In the genomic region with DNA sequence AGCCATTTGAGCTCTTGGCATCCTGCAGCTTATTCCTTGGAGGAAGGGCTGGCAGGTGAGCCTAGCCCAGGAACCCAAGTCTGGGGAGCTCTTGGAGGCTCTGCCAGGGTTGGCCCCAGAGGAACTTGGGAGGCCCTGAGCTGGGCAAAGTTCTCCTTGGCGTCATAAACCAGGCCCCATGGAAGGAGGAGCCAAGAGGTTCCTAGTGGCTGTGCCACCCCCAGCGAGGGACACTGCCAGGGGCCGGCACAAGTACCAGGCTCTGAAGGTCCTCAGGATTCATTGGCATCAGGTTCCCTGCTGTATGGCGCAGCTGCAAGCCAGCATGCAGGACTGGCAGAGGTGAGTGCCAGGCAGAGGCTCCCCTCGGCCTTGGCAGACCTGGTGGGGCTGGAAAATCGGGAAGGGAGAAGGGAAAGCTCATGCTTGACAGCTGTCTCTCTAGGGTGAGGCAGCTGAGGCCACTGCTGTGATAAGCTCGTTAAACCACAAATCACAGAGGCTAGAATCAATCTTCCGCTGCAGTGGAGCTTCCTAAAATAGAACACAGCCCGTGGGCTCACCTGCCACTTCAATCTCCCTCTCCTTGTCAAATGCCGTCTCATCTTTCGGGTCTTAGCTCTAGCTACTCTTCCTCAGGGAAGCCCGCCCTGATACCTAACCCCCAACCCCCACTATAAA, we compare ENCODE assay signal across 22 cellular contexts. TPM values are rescaled to one million over a fixed set of nuclear protein-coding genes. Genes with fewer than 3 reads are reported as not detected.
DNase-seq lines count a peak whose midpoint lies in the region; ATAC-seq, FAIRE-seq and TF ChIP-seq lines count a peak whose summit lies in the region.
"Had no signal": no experiment of that assay in that cellular context is flagged by ENCODE, and none has a peak within 500 bp of the region (broad histone marks: within the 10 kb centered on the region; RNA-seq: fewer than 3 reads in every experiment).

No MANE protein-coding gene starts in this region.

- H3K9me3 ChIP-seq in liver (ENCODE audit: control insufficient read depth in 4 of 4, low read length in 3 of 4) (no peaks in the 10 kb centered on the region), HepG2 (ENCODE audit: low read length) (no peaks in the 10 kb centered on the region), left ventricle myocardium inferior (replicated peaks) (no peaks in the 10 kb centered on the region), aorta (ENCODE audit: control insufficient read depth, low read length) (no peaks in the 10 kb centered on the region), breast epithelium (no peaks in the 10 kb centered on the region)

- POLR2A ChIA-PET in HepG2 (lab: Yijun Ruan, JAX): interaction anchor here (1.8 kb wide), 1 partner anchor 12 kb away, joined by 4 read pairs; no protein-coding TSS in a partner anchor

- BruUV-seq in HepG2 (replicated peaks; lab: Mats Ljungman, UMichigan): no TSS peak

- H3K4me1 ChIP-seq in liver (ENCODE audit: control insufficient read depth in 4 of 4, insufficient read depth in 4 of 4, low read length in 3 of 4): peaks cover 17 to 83% (median 65%) of the 10 kb centered on the region in 4 donors
- peaks cover 72% of the 10 kb centered on the region for H3K4me1 ChIP-seq in HepG2 (ENCODE audit: insufficient read depth, low read length)
- peaks cover 30% of the 10 kb centered on the region for H3K4me1 ChIP-seq in left ventricle myocardium inferior
- H3K4me1 ChIP-seq in aorta (ENCODE audit: control insufficient read depth in 1 of 2, insufficient read depth in 2 of 2, low read length in 2 of 2): peaks cover 0 to 3% of the 10 kb centered on the region in 2 donors
- H3K4me1 ChIP-seq in breast epithelium: peaks cover 0 to 8% of the 10 kb centered on the region in 2 donors

- no peak for FAIRE-seq in HepG2 (lab: Jason Lieb, UNC)

- H4K20me1 ChIP-seq in HepG2 (ENCODE audit: insufficient read depth, low read length): no peaks in the 10 kb centered on the region

- no peak overlapping the region for H2AFZ ChIP-seq in HepG2 (ENCODE audit: low read length)

- no peaks in the 10 kb centered on the region for H3K79me2 ChIP-seq in HepG2 (ENCODE audit: insufficient read depth, low read length)

- H3K27me3 ChIP-seq in liver (ENCODE audit: control insufficient read depth in 4 of 4, insufficient read depth in 4 of 4, low read length in 3 of 4): no peaks in the 10 kb centered on the region
- peaks cover 0 to 5% of the 10 kb centered on the region in 2 experiments; a peak in 2 of 5 replicates for H3K27me3 ChIP-seq in HepG2 (ENCODE audit: control insufficient read depth in 1 of 2, insufficient read depth in 2 of 2, low read length in 2 of 2)
- no peaks in the 10 kb centered on the region for H3K27me3 ChIP-seq in left ventricle myocardium inferior (ENCODE audit: low read depth)
- H3K27me3 ChIP-seq in aorta (ENCODE audit: control insufficient read depth in 1 of 2, insufficient read depth in 2 of 2, low read length in 1 of 2): no peaks in the 10 kb centered on the region
- no peaks in the 10 kb centered on the region for H3K27me3 ChIP-seq in breast epithelium

- no peak overlapping the region for H3K4me2 ChIP-seq in HepG2 (ENCODE audit: low read depth, low read length)

- TF ChIP-seq CTCF in liver (IDR thresholded peaks at IDR 0.05; ENCODE audit: low read depth, low read length, missing input control): no peak
- no peak for TF ChIP-seq CTCF in HepG2 (CRISPR knock-in tag; IDR thresholded peaks at IDR 0.05)
- TF ChIP-seq CTCF in left ventricle myocardium inferior (IDR thresholded peaks at IDR 0.05; ENCODE audit: borderline replicate concordance): no peak
- no peak for TF ChIP-seq CTCF in breast epithelium (IDR thresholded peaks at IDR 0.05)

- CTCF ChIA-PET in HepG2 (lab: Yijun Ruan, JAX; ENCODE audit: low intra/inter-chr PET ratio, low total read pairs): no interaction called here

- TF ChIP-seq POLR2A in HepG2 (IDR thresholded peaks at IDR 0.05; ENCODE audit: insufficient read depth in 1 of 2, low read depth in 2 of 2, low read length in 2 of 2): no peak
- no peak for TF ChIP-seq POLR2A in breast epithelium (IDR thresholded peaks at IDR 0.05)

- WGBS in liver: 51% methylated on average over 12 of the region's 12 CpGs
- WGBS in HepG2 (ENCODE audit: low lambda C conversion rate): 37% methylated on average over 11 of the region's 12 CpGs
- WGBS in aorta, 2 donors: 18 to 25% methylated on average over 12 of the region's 12 CpGs

- ATAC-seq in HepG2 (no peak), aorta (ENCODE audit: low FRiP score) (no peak)
- ATAC-seq: effector memory CD8-positive, alpha-beta T cell; T-cell had no signal

- TF ChIP-seq EP300 in HepG2 (IDR thresholded peaks at IDR 0.05; ENCODE audit: low read depth in 2 of 2, low read length in 2 of 2) (no peak), HepG2 (CRISPR knock-in tag; IDR thresholded peaks at IDR 0.05; ENCODE audit: borderline replicate concordance) (no peak)

- H3K27ac ChIP-seq in liver (ENCODE audit: low read depth in 1 of 2, low read length in 2 of 2) (peak overlapping the region; percentile 53 to 55), HepG2 (ENCODE audit: extremely low read length, insufficient read depth, low read length) (no peak overlapping the region), left ventricle myocardium inferior (replicated peaks) (peak overlapping the region; percentile 54), aorta (ENCODE audit: low read depth in 1 of 2, low read length in 2 of 2) (peak overlapping the region in 1 of 2 donors; percentile 7), breast epithelium (no peak overlapping the region)

- H3K36me3 ChIP-seq in liver (ENCODE audit: control insufficient read depth in 4 of 4, insufficient read depth in 3 of 4, low read depth in 1 of 4, low read length in 3 of 4) (no peaks in the 10 kb centered on the region), HepG2 (replicated peaks in 1 of 2; ENCODE audit: control insufficient read depth in 1 of 2, insufficient read depth in 2 of 2, low read length in 2 of 2) (no peaks in the 10 kb centered on the region), left ventricle myocardium inferior (no peaks in the 10 kb centered on the region), aorta (ENCODE audit: control insufficient read depth in 1 of 2, insufficient read depth in 2 of 2, low read length in 1 of 2) (no peaks in the 10 kb centered on the region), breast epithelium (no peaks in the 10 kb centered on the region)

- in situ Hi-C loops in HepG2 (cut with HindIII; ENCODE audit: extremely low pct_ligation_motif_present, low pct_unique_long_range_greater_than_20kb): no loop called here

- TF ChIP-seq RAD21 in liver (IDR thresholded peaks at IDR 0.05) (no peak), HepG2 (CRISPR knock-in tag; IDR thresholded peaks at IDR 0.05) (no peak)

- H3K4me3 ChIP-seq in liver (ENCODE audit: low read depth in 1 of 3, low read length in 3 of 3) (peak overlapping the region in 2 of 3 donors; percentile 3 to 53), HepG2 (replicated peaks in 1 of 3; ENCODE audit: insufficient read depth in 1 of 3, low read depth in 2 of 3, low read length in 3 of 3) (no peak overlapping the region), left ventricle myocardium inferior (no peak overlapping the region), aorta (ENCODE audit: low read length in 2 of 2) (no peak overlapping the region), breast epithelium (no peak overlapping the region)

- H3K9ac ChIP-seq in liver (ENCODE audit: low read depth in 1 of 2, low read length in 2 of 2) (no peak overlapping the region), HepG2 (ENCODE audit: insufficient read depth, low read depth, low read length) (no peak overlapping the region)

- intact Hi-C loops in HepG2 (cut with micrococcal nuclease; ENCODE audit: unreplicated experiment) (no loop called here), left ventricle myocardium inferior (cut with micrococcal nuclease) (loop anchor here (5.0 kb wide), 1 partner anchor 71 kb away; no protein-coding TSS in a partner anchor), aorta (cut with DNase I) (loop anchor here in 1 of 2 donors (5.0 kb wide), 1 partner anchor 71 kb away; no protein-coding TSS in a partner anchor), breast epithelium (cut with DNase I; ENCODE audit: low total_unique reads) (no loop called here)

- DNase-seq in HepG2 (ENCODE audit: low spot score) (no peak), left ventricle myocardium inferior (no peak), myocyte (ENCODE audit: low read depth) (peak; percentile 92), aorta (peak; percentile 37), NCI-H510A treated with DMSO at 0.1 percent for 48 hours (lab: John Stamatoyannopoulos, UW) (no peak), breast epithelium (ENCODE audit: low spot score in 2 of 2) (no peak)
- DNase-seq in stimulated activated CD4-positive, alpha-beta T cell treated with anti-CD3 and anti-CD28 coated beads, Interleukin-2, amount 100 ng/mL, for 48 hours: no peak
- DNase-seq: activated CD4-positive, alpha-beta T cell treated with anti-CD3 and anti-CD28 coated beads, Interleukin-2, amount 50 U/mL, for 1 hour; activated CD8-positive, alpha-beta memory T cell treated with anti-CD3 and anti-CD28 coated beads, Interleukin-2, amount 50 U/mL, for 4 hours; activated gamma-delta T cell treated with Interleukin-2 at 50 U/mL for 16 hours; anterior cingulate cortex; CD8-positive, alpha-beta memory T cell; cerebellar nuclear complex; effector memory CD8-positive, alpha-beta T cell; H7; NCI-H1694 treated with DMSO at 0.1 percent for 48 hours; NCI-H446 treated with DMSO at 0.1 percent for 48 hours; nephron progenitor cell; SHP77 treated with DMSO at 0.1 percent for 48 hours; stimulated activated CD4-positive, alpha-beta T cell treated with anti-CD3 and anti-CD28 coated beads, Interleukin-12 subunit alpha, Interleukin-12 subunit beta, amount 100 ng/mL, for 4 hours; T-cell had no signal

RNA-seq across cellular contexts. Expression of a gene that starts 54.5 kb away (rescaled TPM):
- total RNA-seq in liver: 10 to 100 TPM in 1 of 2 donors, 1 to 10 TPM in 1; 1.1 to 17.5 TPM
- 10 to 100 TPM in 1 of 2 donors, 1 to 10 TPM in 1; 3.9 to 36.6 TPM for polyA plus RNA-seq in liver
- 0.09 and 0.22 TPM in 2 replicates for total RNA-seq in HepG2 (2016; rRNA removed; fragmentation: Illumina TruSeq; extraction: Trizol)
- under 0.01 TPM in 1 of 2 replicates, not detected in the other for total RNA-seq in HepG2 (2016; cell fraction: cytosol; rRNA removed; fragmentation: Illumina TruSeq; extraction: Trizol; ENCODE audit: low read depth)
- total RNA-seq in HepG2 (2016; cell fraction: insoluble cytoplasmic fraction; rRNA removed; fragmentation: Illumina TruSeq; extraction: Trizol): 0.04 and 0.09 TPM in 2 replicates
- 0.10 and 0.12 TPM in 2 replicates for total RNA-seq in HepG2 (2016; cell fraction: membrane; rRNA removed; fragmentation: Illumina TruSeq; extraction: Trizol)
- 0.16 and 0.25 TPM in 2 replicates for total RNA-seq in HepG2 (2016; cell fraction: nucleus; rRNA removed; fragmentation: Illumina TruSeq; extraction: Trizol)
- 0.05 and 0.30 TPM in 2 replicates for polyA plus RNA-seq in HepG2 (2011; rRNA removed)
- polyA plus RNA-seq in HepG2 (2011; cell fraction: cytosol; rRNA removed): 0.04 and 0.07 TPM in 2 replicates
- 0.33 and 0.42 TPM in 2 replicates for polyA plus RNA-seq in HepG2 (2011; cell fraction: nucleus; rRNA removed)
- 0.07 and 0.19 TPM in 2 replicates for polyA plus RNA-seq in HepG2 (2012)
- 0.02 and 0.03 TPM in 2 replicates for polyA plus RNA-seq in HepG2 (2016; cell fraction: cytosol; fragmentation: Illumina TruSeq; extraction: Trizol; ENCODE audit: low read depth)
- 0.15 and 0.20 TPM in 2 replicates for polyA plus RNA-seq in HepG2 (2016; cell fraction: insoluble cytoplasmic fraction; fragmentation: Illumina TruSeq; extraction: Trizol; ENCODE audit: low read depth)
- polyA plus RNA-seq in HepG2 (2016; cell fraction: membrane; fragmentation: Illumina TruSeq; extraction: Trizol; ENCODE audit: low read depth): 0.03 and 0.05 TPM in 2 replicates
- polyA plus RNA-seq in HepG2 (2016; cell fraction: nucleus; fragmentation: Illumina TruSeq; extraction: Trizol; ENCODE audit: insufficient read depth, low read depth): 0.30 and 0.49 TPM in 2 replicates
- polyA minus RNA-seq in HepG2 (2011; rRNA and poly(A)+ RNA removed; ENCODE audit: low replicate concordance): 0.46 and 18.5 TPM in 2 replicates
- 0.30 and 0.70 TPM in 2 replicates for polyA minus RNA-seq in HepG2 (2011; cell fraction: cytosol; rRNA and poly(A)+ RNA removed)
- 0.39 and 0.62 TPM in 2 replicates for polyA minus RNA-seq in HepG2 (2011; cell fraction: nucleus; rRNA and poly(A)+ RNA removed)
- total RNA-seq in left ventricle myocardium inferior: 715 TPM
- 7.8 and 8.1 TPM in 2 replicates for total RNA-seq in myocyte
- polyA plus RNA-seq in myocyte (2012): 80.0 TPM
- total RNA-seq in aorta: 100 to 1,000 TPM; 327 to 478 TPM
- polyA plus RNA-seq in aorta: 100 to 1,000 TPM; 228 to 486 TPM
- 10 to 100 TPM in 2 of 3 donors, 1 to 10 TPM in 1; 6.3 to 22.4 (median 15.4) TPM for total RNA-seq in breast epithelium
- polyA plus RNA-seq: CD8-positive, alpha-beta memory T cell had no signal

Comparison
In these comparisons a context has a peak if more than half of its experiments do, and no peak if none do; other contexts are left out.
1. H3K27ac ChIP-seq: peak in liver (2 of 2) and left ventricle myocardium inferior (single experiment); none in HepG2 (single experiment) and breast epithelium (0 of 2).
2. H3K4me3 ChIP-seq: peak in liver (2 of 3); none in HepG2 (0 of 3), left ventricle myocardium inferior (single experiment), aorta (0 of 2) and breast epithelium (0 of 3).
3. DNase-seq: peak in myocyte (single experiment) and aorta (2 of 2); none in HepG2 (single experiment), left ventricle myocardium inferior (single experiment), stimulated activated CD4-positive, alpha-beta T cell treated with anti-CD3 and anti-CD28 coated beads, Interleukin-2, amount 100 ng/mL, for 48 hours (0 of 2), NCI-H510A treated with DMSO at 0.1 percent for 48 hours (single experiment) and breast epithelium (0 of 2).
4. RNA of a gene that starts 54.5 kb away (total RNA-seq): 715 TPM in left ventricle myocardium inferior (single experiment) and 327 to 478 TPM in aorta; 1.1 to 17.5 TPM in liver, 6.3 to 22.4 TPM in breast epithelium, 7.8 to 8.1 TPM in myocyte and under 0.01 to 0.25 TPM in HepG2; every median in the first group is over 10 times any median in the second.